In genomic region chrX:2967998-2968909, GRCh38 we compare ENCODE assay signal across 8 cellular contexts. TPM values are rescaled to one million over a fixed set of nuclear protein-coding genes. Genes with fewer than 3 reads are reported as not detected.
DNase-seq lines count a peak whose midpoint lies in the region; ATAC-seq and TF ChIP-seq lines count a peak whose summit lies in the region.

No MANE protein-coding gene starts in this region.

- H3K4me3 ChIP-seq in spleen = peak overlapping the region in 4 of 8 donors; percentile 2 to 35 (median 12)

- peaks cover 0 to 4% (median 1%) of the 10 kb centered on the region in 5 donors for H3K27me3 Mint-ChIP-seq in naive thymus-derived CD8-positive, alpha-beta T cell

- intact Hi-C loops in spleen (cut with DNase I; ENCODE audit: low total_unique reads) = no loop called here

- H3K36me3 Mint-ChIP-seq in naive thymus-derived CD8-positive, alpha-beta T cell = no peaks in the 10 kb centered on the region

- H3K9me3 ChIP-seq in spleen = peaks cover 0 to 5% (median 0%) of the 10 kb centered on the region in 8 donors

- peaks cover 0 to 6% (median 0%) of the 10 kb centered on the region in 6 donors for H3K4me1 ChIP-seq in spleen

- H3K27ac Mint-ChIP-seq in naive thymus-derived CD8-positive, alpha-beta T cell = no peak overlapping the region

- peaks cover 0 to 6% (median under 1%) of the 10 kb centered on the region in 4 donors for H3K4me1 Mint-ChIP-seq in naive thymus-derived CD8-positive, alpha-beta T cell

- no peak for TF ChIP-seq POLR2A in spleen (IDR thresholded peaks at IDR 0.05)

- peak in 1 of 2 donors; percentile 39 for ATAC-seq in naive thymus-derived CD8-positive, alpha-beta T cell
- ATAC-seq in GM21723 (IDR thresholded peaks at IDR 0.05; ENCODE audit: unreplicated experiment) (no peak), HG03571 (IDR thresholded peaks at IDR 0.05; ENCODE audit: unreplicated experiment) (no peak)

- no peak for TF ChIP-seq CTCF in spleen (IDR thresholded peaks at IDR 0.05 in 8 of 11, conservative IDR thresholded peaks at IDR 0.05 in 3 of 11)

- 35 to 51% (median 49%) methylated on average over 19 to 27 of the region's 27 CpGs for WGBS in spleen, 5 donors

- POLR2A ChIA-PET in naive thymus-derived CD8-positive, alpha-beta T cell (lab: Charles Lee) = no interaction called here

- peak; percentile 48 for DNase-seq in COLO829 (ENCODE audit: low spot score)
- peak; percentile 32 for DNase-seq in MV-4-11 (lab: John Stamatoyannopoulos, UW)
- peak in 53 of 61 donors; percentile 0 to 74 (median 13) for DNase-seq in caudate nucleus (lab: John Stamatoyannopoulos, UW)
- DNase-seq in naive thymus-derived CD8-positive, alpha-beta T cell = no peak
- no peak for DNase-seq in spleen
- no peak for DNase-seq in 8988T

- peak overlapping the region; percentile 57 to 88 (median 74) for H3K4me3 Mint-ChIP-seq in naive thymus-derived CD8-positive, alpha-beta T cell

- H3K27me3 ChIP-seq in spleen (replicated peaks in 1 of 7) = peaks cover 0 to 28% (median 0%) of the 10 kb centered on the region in 7 donors

- H3K9me3 Mint-ChIP-seq in naive thymus-derived CD8-positive, alpha-beta T cell = peaks cover 0 to 7% (median 0%) of the 10 kb centered on the region in 9 donors

- no peaks in the 10 kb centered on the region for H3K36me3 ChIP-seq in spleen

- H3K27ac ChIP-seq in caudate nucleus (ENCODE audit: low read depth, low read length) = no peak overlapping the region
- H3K27ac ChIP-seq in spleen = no peak overlapping the region

RNA-seq across cellular contexts. Expression of gene ARSH, which starts 38.1 kb away (rescaled TPM):
- total RNA-seq in naive thymus-derived CD8-positive, alpha-beta T cell = not detected
- not detected for polyA plus RNA-seq in naive thymus-derived CD8-positive, alpha-beta T cell
- not detected for total RNA-seq in spleen
- polyA plus RNA-seq in spleen = not detected

RNA-seq across cellular contexts. Expression of gene ARSD, which starts 39.1 kb away (rescaled TPM):
- 1 to 10 TPM; 1.5 to 2.5 TPM for total RNA-seq in naive thymus-derived CD8-positive, alpha-beta T cell
- polyA plus RNA-seq in naive thymus-derived CD8-positive, alpha-beta T cell = 1 to 10 TPM; 1.3 to 3.7 (median 1.9) TPM
- 10 to 100 TPM; 11.8 to 22.0 (median 18.9) TPM for total RNA-seq in spleen
- 1 to 10 TPM; 2.8 to 5.0 (median 4.7) TPM for polyA plus RNA-seq in spleen

Comparison
In these comparisons a context has a peak if more than half of its experiments do, and no peak if none do; other contexts are left out.
1. DNase-seq: peak in COLO829 (single experiment), MV-4-11 (single experiment) and caudate nucleus (53 of 61); none in naive thymus-derived CD8-positive, alpha-beta T cell (0 of 10), spleen (single experiment) and 8988T (single experiment).